In genomic region chr2:57516740-57517340, GRCh38 we compare ENCODE assay signal across 8 cellular contexts.
DNase-seq lines count a peak whose midpoint lies in the region; ATAC-seq and TF ChIP-seq lines count a peak whose summit lies in the region.

No MANE protein-coding gene starts in this region.

- H3K23ac ChIP-seq in mesenchymal stem cell (ENCODE audit: low read length in 2 of 2) = no peak overlapping the region

- H4K91ac ChIP-seq in mesenchymal stem cell (ENCODE audit: low read length) = no peak overlapping the region

- H3K18ac ChIP-seq in mesenchymal stem cell (ENCODE audit: low read depth in 1 of 2, low read length in 2 of 2) = no peak overlapping the region

- H3K4me2 ChIP-seq in mesenchymal stem cell (ENCODE audit: low read length, poor library complexity, severe bottlenecking) = no peak overlapping the region

- H2BK15ac ChIP-seq in mesenchymal stem cell (ENCODE audit: low read depth, poor library complexity, severe bottlenecking) = no peak overlapping the region

- H3K79me1 ChIP-seq in mesenchymal stem cell (replicated peaks; ENCODE audit: low read length, poor library complexity, severe bottlenecking) = no peaks in the 10 kb centered on the region

- DNase-seq in DMS53 (lab: John Stamatoyannopoulos, UW) (peak; percentile 80), NCI-H69 (lab: John Stamatoyannopoulos, UW) (peak; percentile 73), cerebellar cortex (ENCODE audit: low spot score) (peak; percentile 53), mesenchymal stem cell (peak; percentile 60), WERI-Rb-1 (no peak)
- DNase-seq in activated CD4-positive, CD25-positive, alpha-beta regulatory T cell treated with anti-CD3 and anti-CD28 coated beads, Interleukin-2, amount 50 U/mL, for 72 hours = no peak

- H2BK120ac ChIP-seq in mesenchymal stem cell (ENCODE audit: low read depth, low read length) = no peak overlapping the region

- H2BK5ac ChIP-seq in mesenchymal stem cell (ENCODE audit: low read depth, low read length, poor library complexity, severe bottlenecking) = no peak overlapping the region

- H3K14ac ChIP-seq in mesenchymal stem cell (ENCODE audit: low read length in 2 of 2) = no peak overlapping the region

- no peak overlapping the region for H2AFZ ChIP-seq in mesenchymal stem cell (ENCODE audit: low read depth, low read length)

- no peak overlapping the region for H2BK12ac ChIP-seq in mesenchymal stem cell (ENCODE audit: low read length in 2 of 2)

- H3K27me3 ChIP-seq in mesenchymal stem cell (ENCODE audit: control insufficient read depth in 1 of 2, insufficient read depth in 1 of 2, low read length in 2 of 2) (no peaks in the 10 kb centered on the region), WERI-Rb-1 (ENCODE audit: insufficient read depth, low read depth, severe bottlenecking) (peaks cover 7% of the 10 kb centered on the region)

- ATAC-seq in GM19438 (IDR thresholded peaks at IDR 0.05; ENCODE audit: low read depth, unreplicated experiment) (peak; percentile 81), HG03432 (IDR thresholded peaks at IDR 0.05; ENCODE audit: unreplicated experiment) (peak; percentile 93)

- 28% methylated on average over 2 of the region's 6 CpGs for WGBS in mesenchymal stem cell

- H3K9ac ChIP-seq in mesenchymal stem cell (ENCODE audit: low read length) = no peak overlapping the region

- no peak overlapping the region for H4K8ac ChIP-seq in mesenchymal stem cell (ENCODE audit: low read length)

- no peak overlapping the region for H3K4ac ChIP-seq in mesenchymal stem cell (ENCODE audit: low read depth in 1 of 2, low read length in 2 of 2)

- H3K9me3 ChIP-seq in mesenchymal stem cell (ENCODE audit: control insufficient read depth, low read length) = peaks cover 2% of the 10 kb centered on the region
- no peaks in the 10 kb centered on the region for H3K9me3 ChIP-seq in WERI-Rb-1 (ENCODE audit: severe bottlenecking)

- no peak overlapping the region for H2AK5ac ChIP-seq in mesenchymal stem cell (ENCODE audit: low read length, severe bottlenecking)

- no peaks in the 10 kb centered on the region for H3K4me1 ChIP-seq in mesenchymal stem cell (ENCODE audit: control insufficient read depth, insufficient read depth, low read depth, low read length)

- no peak overlapping the region for H3K27ac ChIP-seq in mesenchymal stem cell (ENCODE audit: low read length, poor library complexity, severe bottlenecking)
- no peak overlapping the region for H3K27ac ChIP-seq in WERI-Rb-1

- H3K4me3 ChIP-seq in mesenchymal stem cell (ENCODE audit: insufficient read depth in 1 of 2, low read depth in 1 of 2, low read length in 2 of 2) (no peak overlapping the region), WERI-Rb-1 (ENCODE audit: low read depth, low read length) (no peak overlapping the region)

- H3K36me3 ChIP-seq in mesenchymal stem cell (ENCODE audit: control insufficient read depth in 1 of 2, insufficient read depth in 2 of 2, low read depth in 1 of 2, low read length in 2 of 2) = no peaks in the 10 kb centered on the region
- no peaks in the 10 kb centered on the region for H3K36me3 ChIP-seq in WERI-Rb-1

- no peak for TF ChIP-seq CTCF in WERI-Rb-1 (IDR thresholded peaks at IDR 0.05; ENCODE audit: low read depth, low read length)

Comparison
In these comparisons a context has a peak if more than half of its experiments do, and no peak if none do; other contexts are left out.
1. DNase-seq: peak in DMS53 (single experiment), NCI-H69 (single experiment), cerebellar cortex (single experiment) and mesenchymal stem cell (single experiment); none in activated CD4-positive, CD25-positive, alpha-beta regulatory T cell treated with anti-CD3 and anti-CD28 coated beads, Interleukin-2, amount 50 U/mL, for 72 hours (single experiment) and WERI-Rb-1 (single experiment).